8 cellular contexts compared by ENCODE assay signal in the genomic region with DNA sequence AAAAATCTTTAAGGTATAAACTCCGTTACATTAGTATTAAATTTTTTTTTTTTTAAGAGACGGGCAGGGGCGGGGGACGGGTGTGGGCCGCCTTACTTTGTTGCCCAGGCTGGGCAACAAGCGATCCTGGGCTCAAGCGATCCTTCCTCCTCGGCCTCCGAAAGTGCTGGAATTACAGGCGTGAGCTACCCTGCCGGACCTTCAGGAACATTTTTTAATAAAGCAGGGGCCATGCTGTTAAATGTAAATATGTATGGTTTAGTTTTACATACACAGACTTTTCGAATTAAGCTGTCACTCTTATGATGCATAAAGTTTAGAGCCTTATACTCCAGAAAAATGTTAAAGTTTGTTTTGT.
DNase-seq lines count a peak whose midpoint lies in the region; ATAC-seq and TF ChIP-seq lines count a peak whose summit lies in the region.

No MANE protein-coding gene starts in this region.

- H3K27me3 ChIP-seq in HUES6 (ENCODE audit: control insufficient read depth, insufficient read depth, low read length) = no peaks in the 10 kb centered on the region
- H3K27me3 ChIP-seq in mucosa of rectum (ENCODE audit: control insufficient read depth in 2 of 2, insufficient read depth in 2 of 2, low read length in 2 of 2) = no peaks in the 10 kb centered on the region

- TF ChIP-seq CTCF in AG04449 (IDR thresholded peaks at IDR 0.05; ENCODE audit: insufficient read depth, low read length, missing control alignments) = no peak
- TF ChIP-seq CTCF in cardiac fibroblast (IDR thresholded peaks at IDR 0.05; ENCODE audit: low read depth, low read length) = no peak

- H3K36me3 ChIP-seq in HUES6 (ENCODE audit: control insufficient read depth, insufficient read depth, low read length) (no peaks in the 10 kb centered on the region), mucosa of rectum (ENCODE audit: control insufficient read depth in 2 of 2, insufficient read depth in 2 of 2, low read length in 2 of 2) (no peaks in the 10 kb centered on the region)

- POLR2A ChIA-PET in AG04449 (lab: Yijun Ruan, JAX) = interaction anchor here (0.6 kb wide), 1 partner anchor 196 kb away, joined by 3 read pairs; no protein-coding TSS in a partner anchor

- peak overlapping the region; percentile 96 for H3K4me3 ChIP-seq in AG04449 (ENCODE audit: low read depth, low read length)
- peak overlapping the region; percentile 91 for H3K4me3 ChIP-seq in HUES6 (ENCODE audit: low read depth, low read length)
- peak overlapping the region; percentile 85 to 97 for H3K4me3 ChIP-seq in cardiac fibroblast (replicated peaks in 1 of 2; ENCODE audit: low read depth in 2 of 2, low read length in 2 of 2)
- peak overlapping the region; percentile 77 to 98 for H3K4me3 ChIP-seq in mucosa of rectum (ENCODE audit: low read length in 2 of 2)

- no peaks in the 10 kb centered on the region for H3K9me3 ChIP-seq in HUES6 (ENCODE audit: control insufficient read depth, insufficient read depth, low read depth, low read length)
- no peaks in the 10 kb centered on the region for H3K9me3 ChIP-seq in mucosa of rectum (ENCODE audit: control insufficient read depth in 2 of 2, low read length in 2 of 2)

- CTCF ChIA-PET in AG04449 (lab: Yijun Ruan, JAX) = interaction anchor here (0.8 to 2.5 kb wide), 6 partner anchors 20 to 36 kb away, joined by 3 to 13 read pairs (median 7); no protein-coding TSS in a partner anchor

- TF ChIP-seq POLR2A in erythroblast (IDR thresholded peaks at IDR 0.05; ENCODE audit: low read length) = no peak

- DNase-seq in AG04449 (ENCODE audit: low read depth, low spot score) (no peak), cardiac fibroblast (ENCODE audit: low read depth in 2 of 2) (no peak), erythroblast (lab: John Stamatoyannopoulos, UW) (no peak)

- H3K27ac ChIP-seq in HUES6 (ENCODE audit: low read depth, low read length) (no peak overlapping the region), mucosa of rectum (ENCODE audit: low read depth in 2 of 2, low read length in 2 of 2) (peak overlapping the region in 1 of 2 donors; percentile 94)

- H3K9ac ChIP-seq in HUES6 (ENCODE audit: low read length) = peak overlapping the region; percentile 90
- peak overlapping the region; percentile 34 to 98 for H3K9ac ChIP-seq in mucosa of rectum (ENCODE audit: low read depth in 1 of 2, low read length in 2 of 2)

- H3K4me1 ChIP-seq in HUES6 (ENCODE audit: control insufficient read depth, insufficient read depth, low read length) = 0 out of 2 replicates have a peak, but pooled peaks cover 4% of the 10 kb centered on the region
- H3K4me1 ChIP-seq in mucosa of rectum (ENCODE audit: control insufficient read depth in 2 of 2, insufficient read depth in 2 of 2, low read length in 2 of 2) = peaks cover 3 to 13% of the 10 kb centered on the region in 2 donors

- no peak for ATAC-seq in HG02840 (IDR thresholded peaks at IDR 0.05; ENCODE audit: low FRiP score, unreplicated experiment)
- ATAC-seq in HG02763 (IDR thresholded peaks at IDR 0.05; ENCODE audit: unreplicated experiment) = no peak
- no peak for ATAC-seq in HG02623 (IDR thresholded peaks at IDR 0.05; ENCODE audit: unreplicated experiment)
